In genomic region chr4:102445213-102445612, GRCh38 we compare ENCODE assay signal across 35 cellular contexts.
"Had no signal": no experiment of that assay in that cellular context is flagged by ENCODE, and none has a peak within 500 bp of the region (broad histone marks: within the 10 kb centered on the region; RNA-seq: fewer than 3 reads in every experiment).

No MANE protein-coding gene starts in this region.

- H3K4me3 ChIP-seq: adrenal gland, ascending aorta, body of pancreas, breast epithelium, cardiac muscle cell had no signal

- H3K4me1 ChIP-seq: ascending aorta, breast epithelium had no signal

- DNase-seq: activated effector memory CD4-positive, alpha-beta T cell treated with anti-CD3 and anti-CD28 coated beads, Interleukin-2, amount 50 U/mL, for 16 hours; activated effector memory CD4-positive, alpha-beta T cell treated with Interleukin-2 at 50 U/mL for 16 hours; activated gamma-delta T cell; activated gamma-delta T cell treated with Interleukin-2 at 50 U/mL for 16 hours; activated naive CD4-positive, alpha-beta T cell; activated naive CD4-positive, alpha-beta T cell treated with anti-CD3 and anti-CD28 coated beads for 36 hours; activated naive CD4-positive, alpha-beta T cell treated with anti-CD3 and anti-CD28 coated beads, Interleukin-2, amount 10 ng/mL, durations not matched to agents 7 days and 5 days; activated naive CD4-positive, alpha-beta T cell treated with anti-CD3 and anti-CD28 coated beads, Interleukin-2, amount 50 U/mL, for 16 hours; activated naive CD4-positive, alpha-beta T cell treated with Interleukin-2 at 50 U/mL for 16 hours; activated naive CD8-positive, alpha-beta T cell treated with anti-CD3 and anti-CD28 coated beads for 36 hours; activated naive CD8-positive, alpha-beta T cell treated with anti-CD3 and anti-CD28 coated beads, Interleukin-2, amount 10 ng/mL, durations not matched to agents 7 days and 5 days; activated naive CD8-positive, alpha-beta T cell treated with anti-CD3 and anti-CD28 coated beads, Interleukin-2, amount 50 U/mL, for 24 hours; activated T-cell treated with anti-CD3 and anti-CD28 coated beads for 4 hours; activated T-cell treated with anti-CD3 and anti-CD28 coated beads, Interleukin-2, amount 50 U/mL, for 1 hour; activated T-cell treated with anti-CD3 and anti-CD28 coated beads, Interleukin-2, amount 50 U/mL, for 24 hours; activated T-cell treated with anti-CD3 and anti-CD28 coated beads, Interleukin-2, amount 50 U/mL, for 4 hours; activated T-cell treated with anti-CD3 and anti-CD28 coated beads, Interleukin-2, amount 50 U/mL, for 48 hours; activated T-cell treated with anti-CD3 and anti-CD28 coated beads, Interleukin-2, amount 50 U/mL, for 72 hours; adrenal gland; amniotic stem cell; amygdala; anterior cingulate cortex; aorta; body of pancreas; brain microvascular endothelial cell; caudate nucleus; central memory CD4-positive, alpha-beta T cell; cerebellar nuclear complex had no signal

- H3K36me3 ChIP-seq: adrenal gland, ascending aorta, brain microvascular endothelial cell, breast epithelium, cardiac muscle cell had no signal

- H3K27ac ChIP-seq: adrenal gland, ascending aorta, body of pancreas, brain microvascular endothelial cell, breast epithelium, cardiac muscle cell had no signal

- ATAC-seq: activated naive CD4-positive, alpha-beta T cell treated with anti-CD3 and anti-CD28 coated beads, Interleukin-2, amount 50 U/mL, for 72 hours; activated naive CD8-positive, alpha-beta T cell treated with anti-CD3 and anti-CD28 coated beads, Interleukin-2, amount 50 U/mL, for 24 hours; activated T-cell treated with anti-CD3 and anti-CD28 coated beads, Interleukin-2, amount 50 U/mL, for 4 hours; activated T-cell treated with anti-CD3 and anti-CD28 coated beads, Interleukin-2, amount 50 U/mL, for 72 hours; activated T-helper 17 cell treated with anti-CD3 and anti-CD28 coated beads, Interleukin-2, amount 50 U/mL, for 72 hours; body of pancreas had no signal

- H3K9me3 ChIP-seq: adrenal gland, ascending aorta, body of pancreas, breast epithelium had no signal

- H3K27me3 ChIP-seq: adrenal gland, ascending aorta, body of pancreas, brain microvascular endothelial cell, breast epithelium, cardiac muscle cell had no signal

- FAIRE-seq: astrocyte, bronchial epithelial cell had no signal
